In genomic region chr17:62626719-62627218, GRCh38 we compare ENCODE assay signal across 8 cellular contexts. TPM values are rescaled to one million over a fixed set of nuclear protein-coding genes. Genes with fewer than 3 reads are reported as not detected.
DNase-seq lines count a peak whose midpoint lies in the region; ATAC-seq and TF ChIP-seq lines count a peak whose summit lies in the region.

No MANE protein-coding gene starts in this region.

- H3K4me1 ChIP-seq in NT2/D1 (ENCODE audit: insufficient read depth, insufficient read length) (peaks cover 23% of the 10 kb centered on the region), colonic mucosa (no peaks in the 10 kb centered on the region), lung (ENCODE audit: control insufficient read depth in 2 of 2, insufficient read depth in 2 of 2, low read length in 2 of 2) (peaks cover 0 to 10% of the 10 kb centered on the region in 2 donors), tibial nerve (peaks cover 0 to 51% (median 6%) of the 10 kb centered on the region in 4 donors)

- TF ChIP-seq POLR2A in tibial nerve (IDR thresholded peaks at IDR 0.05) = no peak

- TF ChIP-seq CTCF in GM12864 (IDR thresholded peaks at IDR 0.05; ENCODE audit: low read depth, low read length, missing control alignments) (no peak), colonic mucosa (IDR thresholded peaks at IDR 0.05) (no peak), lung (IDR thresholded peaks at IDR 0.05; ENCODE audit: control extremely low read depth, extremely low read depth) (no peak), tibial nerve (IDR thresholded peaks at IDR 0.05) (no peak)

- peak overlapping the region; percentile 63 for H3K4me3 ChIP-seq in GM12864 (ENCODE audit: low read depth, low read length)
- peak overlapping the region; percentile 74 for H3K4me3 ChIP-seq in NT2/D1 (ENCODE audit: insufficient read length, low read depth)
- peak overlapping the region; percentile 47 for H3K4me3 ChIP-seq in colonic mucosa
- H3K4me3 ChIP-seq in lung = peak overlapping the region; percentile 47
- peak overlapping the region; percentile 30 to 78 (median 50) for H3K4me3 ChIP-seq in tibial nerve

- peak in 1 of 2 donors; percentile 68 for TF ChIP-seq EP300 in tibial nerve (IDR thresholded peaks at IDR 0.05)

- peak overlapping the region; percentile 76 for H3K27ac ChIP-seq in colonic mucosa
- peak overlapping the region; percentile 38 to 82 for H3K27ac ChIP-seq in lung (ENCODE audit: low read depth in 1 of 2, low read length in 1 of 2)
- peak overlapping the region; percentile 61 to 89 (median 78) for H3K27ac ChIP-seq in tibial nerve

- H3K27me3 ChIP-seq in NT2/D1 (ENCODE audit: insufficient read depth, insufficient read length) = no peaks in the 10 kb centered on the region
- peaks cover 24% of the 10 kb centered on the region for H3K27me3 ChIP-seq in colonic mucosa
- H3K27me3 ChIP-seq in lung (ENCODE audit: control insufficient read depth, insufficient read depth) = no peaks in the 10 kb centered on the region
- H3K27me3 ChIP-seq in tibial nerve = peaks cover 0 to 20% of the 10 kb centered on the region in 2 donors

- H3K36me3 ChIP-seq in NT2/D1 (ENCODE audit: insufficient read depth, insufficient read length, low read length) = peaks cover 27% of the 10 kb centered on the region
- H3K36me3 ChIP-seq in colonic mucosa = no peaks in the 10 kb centered on the region
- H3K36me3 ChIP-seq in lung (ENCODE audit: control insufficient read depth in 2 of 2, insufficient read depth in 2 of 2, low read length in 2 of 2) = no peaks in the 10 kb centered on the region
- H3K36me3 ChIP-seq in tibial nerve = peaks cover 0 to 28% (median 0%) of the 10 kb centered on the region in 3 donors

- WGBS in lung, 2 donors = 7 to 8% methylated on average over 17 to 21 of the region's 21 CpGs
- WGBS in tibial nerve, 2 donors = 8 to 23% methylated on average over 4 to 21 of the region's 21 CpGs

- ATAC-seq in lung (ENCODE audit: insufficient read depth, low FRiP score) (no peak), HG03108 (IDR thresholded peaks at IDR 0.05; ENCODE audit: unreplicated experiment) (no peak), GM21825 (IDR thresholded peaks at IDR 0.05; ENCODE audit: unreplicated experiment) (no peak)

- no peaks in the 10 kb centered on the region for H3K9me3 ChIP-seq in NT2/D1 (ENCODE audit: insufficient read depth, low read length)
- no peaks in the 10 kb centered on the region for H3K9me3 ChIP-seq in colonic mucosa
- no peaks in the 10 kb centered on the region for H3K9me3 ChIP-seq in lung (ENCODE audit: control insufficient read depth in 2 of 2, insufficient read depth in 1 of 2, low read length in 1 of 2)
- H3K9me3 ChIP-seq in tibial nerve = no peaks in the 10 kb centered on the region

- intact Hi-C loops in colonic mucosa (cut with DNase I) = no loop called here

- H3K9ac ChIP-seq in NT2/D1 (ENCODE audit: insufficient read length, low read depth) = peak overlapping the region; percentile 94
- H3K9ac ChIP-seq in colonic mucosa (ENCODE audit: low read depth in 2 of 2, low read length in 2 of 2) = peak overlapping the region; percentile 3 to 56

- DNase-seq in GM12864 (ENCODE audit: low read depth) (no peak), NT2/D1 (ENCODE audit: low read depth, low spot score) (no peak), colonic mucosa (peak; percentile 32), lung (ENCODE audit: low spot score) (peak; percentile 44), tibial nerve (ENCODE audit: low spot score in 2 of 2) (peak; percentile 45 to 63)
- DNase-seq in stimulated activated naive CD4-positive, alpha-beta T cell (lab: John Stamatoyannopoulos, UW) = no peak

RNA-seq across cellular contexts. Expression of gene MRC2, which starts 0.7 kb away (rescaled TPM):
- total RNA-seq in colonic mucosa (10 to 100 TPM in 1 of 2 donors, 1 to 10 TPM in 1; 6.4 to 10.9 TPM), lung (10 to 100 TPM; 78.8 to 82.3 TPM), tibial nerve (100 to 1,000 TPM in 1 of 4 donors, 10 to 100 TPM in 3; 51.9 to 117 (median 78.0) TPM)
- polyA plus RNA-seq in lung = 10 to 100 TPM; 15.9 to 58.1 TPM

Comparison
In these comparisons a context has a peak if more than half of its experiments do, and no peak if none do; other contexts are left out.
1. DNase-seq: peak in colonic mucosa (single experiment), lung (single experiment) and tibial nerve (2 of 2); none in GM12864 (single experiment), NT2/D1 (single experiment) and stimulated activated naive CD4-positive, alpha-beta T cell (0 of 6).
2. RNA of gene MRC2, which starts 0.7 kb away (total RNA-seq): 78.8 to 82.3 TPM in lung and 51.9 to 117 TPM in tibial nerve; 6.4 to 10.9 TPM in colonic mucosa; every median in the first group is over 4 times any median in the second.
3. Peak in every context shown above with its lines, with median percentiles within 50 percentile points of each other: H3K4me3 ChIP-seq and H3K27ac ChIP-seq.